In genomic region chr18:24021505-24021904, GRCh38 we compare ENCODE assay signal across 2 cellular contexts.
TF ChIP-seq lines count a peak whose summit lies in the region.

No MANE protein-coding gene starts in this region.

TF ChIP-seq in SK-N-SH, 30 proteins besides CTCF, POLR2A, EP300 and RAD21:
- TF ChIP-seq REST (IDR thresholded peaks at IDR 0.05; ENCODE audit: low read depth, low read length): no peak
- TF ChIP-seq FOXJ3 (CRISPR knock-in tag; IDR thresholded peaks at IDR 0.05): no peak
- TF ChIP-seq ELF1 (IDR thresholded peaks at IDR 0.05): no peak
- no peak for TF ChIP-seq TCF12 (IDR thresholded peaks at IDR 0.05)
- TF ChIP-seq JUND (IDR thresholded peaks at IDR 0.05): no peak
- TF ChIP-seq MAX (IDR thresholded peaks at IDR 0.05; ENCODE audit: low read depth): no peak
- TF ChIP-seq IRF3 (IDR thresholded peaks at IDR 0.05; ENCODE audit: low read depth, low read length): no peak
- no peak for TF ChIP-seq RXRA (IDR thresholded peaks at IDR 0.05; ENCODE audit: borderline replicate concordance, low read depth)
- TF ChIP-seq SIN3A (IDR thresholded peaks at IDR 0.05; ENCODE audit: borderline replicate concordance, low read depth, low read length): no peak
- TF ChIP-seq GABPA (IDR thresholded peaks at IDR 0.05; ENCODE audit: low read depth): no peak
- TF ChIP-seq TAF1 (IDR thresholded peaks at IDR 0.05; ENCODE audit: borderline replicate concordance, low read depth, low read length): no peak
- no peak for TF ChIP-seq MEF2A (IDR thresholded peaks at IDR 0.05; ENCODE audit: borderline replicate concordance, low read depth)
- no peak for TF ChIP-seq ZBTB33 (IDR thresholded peaks at IDR 0.05; ENCODE audit: borderline replicate concordance, low read depth)
- no peak for TF ChIP-seq USF2 (IDR thresholded peaks at IDR 0.05; ENCODE audit: borderline replicate concordance, low read depth, low read length)
- TF ChIP-seq NFIC (IDR thresholded peaks at IDR 0.05; ENCODE audit: borderline replicate concordance): no peak

TF ChIP-seq in SK-N-SH treated with all-trans-retinoic acid at 6 μM for 48 hours, 23 proteins besides CTCF, POLR2A, EP300 and RAD21 (continued from another document):
- no peak for TF ChIP-seq CSRNP3 (CRISPR knock-in tag; IDR thresholded peaks at IDR 0.05)
- TF ChIP-seq TCF4 (CRISPR knock-in tag; IDR thresholded peaks at IDR 0.05; ENCODE audit: borderline replicate concordance): no peak
- no peak for TF ChIP-seq ZNF565 (CRISPR knock-in tag; conservative IDR thresholded peaks at IDR 0.05; ENCODE audit: low read depth)
- no peak for TF ChIP-seq OSR1 (CRISPR knock-in tag; IDR thresholded peaks at IDR 0.05)
- TF ChIP-seq CREB5 (CRISPR knock-in tag; IDR thresholded peaks at IDR 0.05; ENCODE audit: low read depth): no peak
- no peak for TF ChIP-seq ZNF70 (CRISPR knock-in tag; IDR thresholded peaks at IDR 0.05)
- TF ChIP-seq POU6F1 (CRISPR knock-in tag; IDR thresholded peaks at IDR 0.05; ENCODE audit: borderline replicate concordance, low read depth): no peak
- no peak for TF ChIP-seq GLIS3 (CRISPR knock-in tag; IDR thresholded peaks at IDR 0.05)
- TF ChIP-seq ESRRG (CRISPR knock-in tag; IDR thresholded peaks at IDR 0.05): no peak
- TF ChIP-seq ISL1 (CRISPR knock-in tag; IDR thresholded peaks at IDR 0.05): no peak
- no peak for TF ChIP-seq ZFP3 (CRISPR knock-in tag; IDR thresholded peaks at IDR 0.05)
- no peak for TF ChIP-seq ZC3H10 (CRISPR knock-in tag; IDR thresholded peaks at IDR 0.05)
- TF ChIP-seq ZNF8 (CRISPR knock-in tag; IDR thresholded peaks at IDR 0.05): no peak
- no peak for TF ChIP-seq RARB (CRISPR knock-in tag; IDR thresholded peaks at IDR 0.05)
